ENCODE assay signal across 8 cellular contexts in the genomic region with DNA sequence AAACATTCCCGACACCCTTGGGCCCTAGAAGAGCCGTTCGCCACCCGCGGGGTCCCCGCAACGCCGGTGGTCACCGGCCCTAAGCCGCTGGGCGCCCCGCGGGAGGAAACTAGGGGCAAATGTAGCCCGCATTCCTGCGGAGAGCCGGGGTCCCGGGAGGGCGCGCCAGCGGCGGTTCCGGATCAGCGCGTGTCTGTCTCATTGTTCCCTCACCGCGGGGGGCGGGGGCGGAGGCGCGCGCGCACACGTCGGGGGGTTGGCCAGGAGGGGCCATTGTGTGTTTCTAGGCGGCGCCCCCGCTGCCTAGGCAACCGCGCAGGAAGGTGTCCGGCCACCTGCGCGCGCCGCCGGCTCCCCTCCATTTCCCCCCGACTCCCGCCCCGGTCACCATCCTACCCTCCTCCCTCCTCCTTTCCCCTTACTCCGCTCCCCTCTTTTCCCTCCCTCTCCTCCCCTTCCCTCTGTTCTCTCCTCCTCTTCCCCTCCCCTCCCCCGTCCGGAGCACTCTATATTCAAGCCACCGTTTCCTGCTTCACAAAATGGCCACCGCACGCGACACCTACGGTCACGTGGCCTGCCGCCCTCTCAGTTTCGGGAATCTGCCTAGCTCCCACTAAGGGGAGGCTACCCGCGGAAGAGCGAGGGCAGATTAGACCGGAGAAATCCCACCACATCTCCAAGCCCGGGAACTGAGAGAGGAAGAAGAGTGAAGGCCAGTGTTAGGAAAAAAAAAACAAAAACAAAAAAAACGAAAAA. TPM values are rescaled to one million over a fixed set of nuclear protein-coding genes. Genes with fewer than 3 reads are reported as not detected.
DNase-seq lines count a peak whose midpoint lies in the region; ATAC-seq and TF ChIP-seq lines count a peak whose summit lies in the region.

No MANE protein-coding gene starts in this region.

- ATAC-seq in GM21423 (IDR thresholded peaks at IDR 0.05; ENCODE audit: unreplicated experiment) (peak; percentile 40), mucosa of descending colon (peak; percentile 73)

- peak overlapping the region; percentile 99 for H3K27ac ChIP-seq in HUES64 (ENCODE audit: low read depth, low read length)
- H3K27ac ChIP-seq in OCI-LY1 (ENCODE audit: low read depth, low read length, poor library complexity, severe bottlenecking): peak overlapping the region; percentile 97

- peaks cover 42% of the 10 kb centered on the region for H3K79me2 ChIP-seq in OCI-LY1 (ENCODE audit: insufficient read depth, low read length)

- H3K4me1 ChIP-seq in HUES64 (ENCODE audit: insufficient read depth, low read length) (peaks cover 21% of the 10 kb centered on the region), OCI-LY1 (ENCODE audit: insufficient read depth, low read length, severe bottlenecking) (peaks cover 54% of the 10 kb centered on the region), mucosa of descending colon (ENCODE audit: low read depth) (peaks cover 2% of the 10 kb centered on the region)

- H3K4me3 ChIP-seq in HUES64 (ENCODE audit: low read length) (peak overlapping the region; percentile 99), OCI-LY1 (ENCODE audit: low read depth, low read length, poor library complexity, severe bottlenecking) (peak overlapping the region; percentile 100), epithelial cell of esophagus (ENCODE audit: low read length) (peak overlapping the region; percentile 87), mucosa of descending colon (peak overlapping the region; percentile 91)

- peak overlapping the region; percentile 90 for H3K4me2 ChIP-seq in OCI-LY1 (ENCODE audit: low read length)

- H3K9me2 ChIP-seq in OCI-LY1 (ENCODE audit: low read depth, low read length): no peaks in the 10 kb centered on the region

- DNase-seq in COLO829 (ENCODE audit: low spot score) (peak; percentile 87), activated T-cell treated with anti-CD3 and anti-CD28 coated beads for 24 hours (ENCODE audit: low read depth) (peak; percentile 74), epithelial cell of esophagus (ENCODE audit: low read depth) (peak; percentile 75), mucosa of descending colon (peak; percentile 83 to 95 (median 88))
- DNase-seq in stimulated activated CD8-positive, alpha-beta memory T cell treated with anti-CD3 and anti-CD28 coated beads, Interleukin-4, amount 100 ng/mL, for 1 hour (ENCODE audit: low read depth in 2 of 2, low spot score in 1 of 2): peak; percentile 71 to 88

- H3K9ac ChIP-seq in HUES64 (ENCODE audit: low read depth, low read length): peak overlapping the region; percentile 100
- peak overlapping the region; percentile 100 for H3K9ac ChIP-seq in OCI-LY1 (ENCODE audit: low read length)

- H3K9me3 ChIP-seq in HUES64 (ENCODE audit: insufficient read depth, low read depth, low read length) (no peaks in the 10 kb centered on the region), OCI-LY1 (ENCODE audit: low read length) (no peaks in the 10 kb centered on the region), mucosa of descending colon (no peaks in the 10 kb centered on the region)

- H3K27me3 ChIP-seq in HUES64 (ENCODE audit: insufficient read depth, low read length) (no peaks in the 10 kb centered on the region), OCI-LY1 (ENCODE audit: insufficient read depth, low read length) (no peaks in the 10 kb centered on the region)

- WGBS in HUES64: under 1% methylated on average over 60 of the region's 65 CpGs

- intact Hi-C loops in mucosa of descending colon (cut with DNase I, micrococcal nuclease): loop anchor here in 1 of 2 donors (10.0 kb wide), 1 partner anchor 112 kb away; a partner anchor contains a TSS

- TF ChIP-seq CTCF in OCI-LY1 (IDR thresholded peaks at IDR 0.05; ENCODE audit: low read length): no peak
- no peak for TF ChIP-seq CTCF in epithelial cell of esophagus (IDR thresholded peaks at IDR 0.05; ENCODE audit: insufficient read depth, low read depth, low read length, missing control alignments)
- no peak for TF ChIP-seq CTCF in mucosa of descending colon (IDR thresholded peaks at IDR 0.05)

- H4K20me1 ChIP-seq in OCI-LY1 (ENCODE audit: insufficient read depth, low read length): no peaks in the 10 kb centered on the region

- H3K36me3 ChIP-seq in HUES64 (ENCODE audit: insufficient read depth, low read length) (peaks cover 16% of the 10 kb centered on the region), OCI-LY1 (ENCODE audit: insufficient read depth, low read length) (peaks cover 36% of the 10 kb centered on the region), mucosa of descending colon (ENCODE audit: low read depth) (no peaks in the 10 kb centered on the region)

- H3F3A ChIP-seq in OCI-LY1 (ENCODE audit: insufficient read depth, low read length): no peaks in the 10 kb centered on the region; the same call in 1 of the 2 replicates

- H2AFZ ChIP-seq in OCI-LY1 (ENCODE audit: low read length): no peak overlapping the region

RNA-seq across cellular contexts. Expression of a gene that starts 0.8 kb away (rescaled TPM):
- polyA plus RNA-seq in HUES64 (2013, experiment 1 of 2): 156 TPM
- polyA plus RNA-seq in HUES64 (2013, experiment 2 of 2): 143 TPM
- 100 to 1,000 TPM; 208 to 256 (median 250) TPM for total RNA-seq in mucosa of descending colon

Comparison
In these comparisons a context has a peak if more than half of its experiments do, and no peak if none do; other contexts are left out.
1. Peak in every context shown above with its lines: DNase-seq, ATAC-seq, H3K4me3 ChIP-seq and H3K27ac ChIP-seq.